8 cellular contexts compared by ENCODE assay signal in genomic region chr17:7308625-7309433, GRCh38. TPM values are rescaled to one million over a fixed set of nuclear protein-coding genes. Genes with fewer than 3 reads are reported as not detected.
A peak's percentile ranks its signal among the peaks of the same experiment; 100 is the strongest.
DNase-seq lines count a peak whose midpoint lies in the region; ATAC-seq, FAIRE-seq and TF ChIP-seq lines count a peak whose summit lies in the region.

No MANE protein-coding gene starts in this region.

- peak; percentile 10 for ATAC-seq in WTC11
- ATAC-seq in GM18520 (IDR thresholded peaks at IDR 0.05; ENCODE audit: unreplicated experiment): no peak

- H3K27me3 ChIP-seq in A673 (replicated peaks; ENCODE audit: insufficient read depth, low read depth, low read length, poor library complexity) (no peaks in the 10 kb centered on the region), bronchial epithelial cell (ENCODE audit: control insufficient read depth, insufficient read depth, low read length) (no peaks in the 10 kb centered on the region)

- FAIRE-seq in bronchial epithelial cell (lab: Jason Lieb, UNC): peak; percentile 87

- peak overlapping the region; percentile 99 for H3K27ac ChIP-seq in A673 (ENCODE audit: low read depth, low read length, poor library complexity, severe bottlenecking)

- H3K36me3 ChIP-seq in A673 (ENCODE audit: insufficient read depth, low read length, poor library complexity, severe bottlenecking) (peaks cover 45% of the 10 kb centered on the region), bronchial epithelial cell (ENCODE audit: control insufficient read depth, insufficient read depth, low read length) (peaks cover 20% of the 10 kb centered on the region)

- H3K27ac Mint-ChIP-seq in WTC11: peak overlapping the region; percentile 96

- DNase-seq in A673 (ENCODE audit: low spot score) (peak; percentile 93), GM19238 (ENCODE audit: insufficient read length, low spot score) (peak; percentile 76), NCI-H2171 (lab: John Stamatoyannopoulos, UW) (peak; percentile 29), WTC11 (ENCODE audit: low spot score) (peak; percentile 71), bronchial epithelial cell (ENCODE audit: low read depth) (peak; percentile 78), inferior parietal cortex (ENCODE audit: extremely low spot score) (peak; percentile 36)
- DNase-seq in stimulated activated CD4-positive, alpha-beta T cell treated with anti-CD3 and anti-CD28 coated beads, Interleukin-12 subunit alpha, Interleukin-12 subunit beta, amount 100 ng/mL, for 24 hours (ENCODE audit: low read depth in 2 of 2): peak; percentile 68 to 77

- peaks cover 9% of the 10 kb centered on the region for H3K27me3 Mint-ChIP-seq in WTC11 (ENCODE audit: low read depth)

- H3K4me3 ChIP-seq in A673 (ENCODE audit: low read depth, low read length, poor library complexity, severe bottlenecking) (peak overlapping the region; percentile 94), bronchial epithelial cell (ENCODE audit: low read depth, low read length) (peak overlapping the region; percentile 82)

- peaks cover 45% of the 10 kb centered on the region for H3K36me3 Mint-ChIP-seq in WTC11

- H3K9me3 Mint-ChIP-seq in WTC11: peaks cover 4% of the 10 kb centered on the region

- peaks cover 23% of the 10 kb centered on the region for H3K4me1 ChIP-seq in A673 (ENCODE audit: insufficient read depth, low read length, poor library complexity, severe bottlenecking)

- H3K4me3 Mint-ChIP-seq in WTC11: peak overlapping the region; percentile 89

- POLR2A ChIA-PET in A673 (lab: Charles Lee; ENCODE audit: low non-redundant PET) (no interaction called here), WTC11 (lab: Charles Lee) (interaction anchor here (0.8 to 1.1 kb wide), 3 partner anchors 21 to 274 kb away, joined by 3 to 7 read pairs (median 3); partner anchors contain the start of gene NEURL4)

- TF ChIP-seq CTCF in A673 (conservative IDR thresholded peaks at IDR 0.05; ENCODE audit: low read depth, low read length): no peak
- TF ChIP-seq CTCF in WTC11 (IDR thresholded peaks at IDR 0.05): no peak
- no peak for TF ChIP-seq CTCF in bronchial epithelial cell (IDR thresholded peaks at IDR 0.05; ENCODE audit: insufficient read depth, low read length, severe bottlenecking)

- H3K4me1 Mint-ChIP-seq in WTC11: peaks cover 31% of the 10 kb centered on the region

- H3K9me3 ChIP-seq in A673 (ENCODE audit: low read depth, low read length, poor library complexity, severe bottlenecking): no peaks in the 10 kb centered on the region

- intact Hi-C loops in A673 (cut with micrococcal nuclease; ENCODE audit: unreplicated experiment): loop anchor here (5.0 kb wide), 1 partner anchor 57 kb away; the partner anchor contains the start of genes CTDNEP1 and ELP5

- BruUV-seq in A673 (replicated peaks; lab: Mats Ljungman, UMichigan): TSS peak; percentile 73

- CTCF ChIA-PET in A673 (lab: Charles Lee) (interaction anchor here (0.6 kb wide), 1 partner anchor 66 kb away, joined by 5 read pairs; the partner anchor contains the start of gene GABARAP), WTC11 (lab: Charles Lee) (interaction anchor here (0.9 to 1.4 kb wide), 3 partner anchors 21 to 58 kb away, joined by 3 to 4 read pairs (median 4); partner anchors contain the start of genes CTDNEP1 and NEURL4)

TF ChIP-seq in WTC11, 78 proteins besides CTCF, POLR2A, EP300 and RAD21 (continues in another document):
- TF ChIP-seq ZNF232 (CRISPR knock-in tag; IDR thresholded peaks at IDR 0.05): no peak
- no peak for TF ChIP-seq ZNF423 (CRISPR knock-in tag; IDR thresholded peaks at IDR 0.05)
- no peak for TF ChIP-seq MXD4 (CRISPR knock-in tag; IDR thresholded peaks at IDR 0.05; ENCODE audit: borderline replicate concordance)
- TF ChIP-seq CBFB (CRISPR knock-in tag; IDR thresholded peaks at IDR 0.05; ENCODE audit: low read depth): no peak
- TF ChIP-seq, protein P1, sequence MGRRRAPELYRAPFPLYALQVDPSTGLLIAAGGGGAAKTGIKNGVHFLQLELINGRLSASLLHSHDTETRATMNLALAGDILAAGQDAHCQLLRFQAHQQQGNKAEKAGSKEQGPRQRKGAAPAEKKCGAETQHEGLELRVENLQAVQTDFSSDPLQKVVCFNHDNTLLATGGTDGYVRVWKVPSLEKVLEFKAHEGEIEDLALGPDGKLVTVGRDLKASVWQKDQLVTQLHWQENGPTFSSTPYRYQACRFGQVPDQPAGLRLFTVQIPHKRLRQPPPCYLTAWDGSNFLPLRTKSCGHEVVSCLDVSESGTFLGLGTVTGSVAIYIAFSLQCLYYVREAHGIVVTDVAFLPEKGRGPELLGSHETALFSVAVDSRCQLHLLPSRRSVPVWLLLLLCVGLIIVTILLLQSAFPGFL (CRISPR knock-in tag; IDR thresholded peaks at IDR 0.05; ENCODE audit: borderline replicate concordance): no peak
- TF ChIP-seq FOXK1 (CRISPR knock-in tag; IDR thresholded peaks at IDR 0.05): no peak
- TF ChIP-seq ESRRA (CRISPR knock-in tag; IDR thresholded peaks at IDR 0.05; ENCODE audit: borderline replicate concordance): no peak
- TF ChIP-seq MLX (CRISPR knock-in tag; IDR thresholded peaks at IDR 0.05): no peak
- TF ChIP-seq, protein P2, sequence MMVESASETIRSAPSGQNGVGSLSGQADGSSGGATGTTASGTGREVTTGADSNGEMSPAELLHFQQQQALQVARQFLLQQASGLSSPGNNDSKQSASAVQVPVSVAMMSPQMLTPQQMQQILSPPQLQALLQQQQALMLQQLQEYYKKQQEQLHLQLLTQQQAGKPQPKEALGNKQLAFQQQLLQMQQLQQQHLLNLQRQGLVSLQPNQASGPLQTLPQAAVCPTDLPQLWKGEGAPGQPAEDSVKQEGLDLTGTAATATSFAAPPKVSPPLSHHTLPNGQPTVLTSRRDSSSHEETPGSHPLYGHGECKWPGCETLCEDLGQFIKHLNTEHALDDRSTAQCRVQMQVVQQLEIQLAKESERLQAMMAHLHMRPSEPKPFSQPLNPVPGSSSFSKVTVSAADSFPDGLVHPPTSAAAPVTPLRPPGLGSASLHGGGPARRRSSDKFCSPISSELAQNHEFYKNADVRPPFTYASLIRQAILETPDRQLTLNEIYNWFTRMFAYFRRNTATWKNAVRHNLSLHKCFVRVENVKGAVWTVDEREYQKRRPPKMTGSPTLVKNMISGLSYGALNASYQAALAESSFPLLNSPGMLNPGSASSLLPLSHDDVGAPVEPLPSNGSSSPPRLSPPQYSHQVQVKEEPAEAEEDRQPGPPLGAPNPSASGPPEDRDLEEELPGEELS (CRISPR knock-in tag; IDR thresholded peaks at IDR 0.05): no peak
- TF ChIP-seq, protein P3, sequence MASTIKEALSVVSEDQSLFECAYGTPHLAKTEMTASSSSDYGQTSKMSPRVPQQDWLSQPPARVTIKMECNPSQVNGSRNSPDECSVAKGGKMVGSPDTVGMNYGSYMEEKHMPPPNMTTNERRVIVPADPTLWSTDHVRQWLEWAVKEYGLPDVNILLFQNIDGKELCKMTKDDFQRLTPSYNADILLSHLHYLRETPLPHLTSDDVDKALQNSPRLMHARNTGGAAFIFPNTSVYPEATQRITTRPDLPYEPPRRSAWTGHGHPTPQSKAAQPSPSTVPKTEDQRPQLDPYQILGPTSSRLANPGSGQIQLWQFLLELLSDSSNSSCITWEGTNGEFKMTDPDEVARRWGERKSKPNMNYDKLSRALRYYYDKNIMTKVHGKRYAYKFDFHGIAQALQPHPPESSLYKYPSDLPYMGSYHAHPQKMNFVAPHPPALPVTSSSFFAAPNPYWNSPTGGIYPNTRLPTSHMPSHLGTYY (CRISPR knock-in tag; IDR thresholded peaks at IDR 0.05): 0 out of 2 replicates have a peak, but pooled peaks have one; percentile 35
- TF ChIP-seq STAT6 (CRISPR knock-in tag; conservative IDR thresholded peaks at IDR 0.05; ENCODE audit: low read depth): no peak
- 0 out of 2 replicates have a peak, but pooled peaks have one; percentile 4 for TF ChIP-seq FOXP1 (CRISPR knock-in tag; IDR thresholded peaks at IDR 0.05; ENCODE audit: borderline replicate concordance)
- TF ChIP-seq MYBL2 (CRISPR knock-in tag; IDR thresholded peaks at IDR 0.05): no peak
- no peak for TF ChIP-seq IRF2 (CRISPR knock-in tag; IDR thresholded peaks at IDR 0.05; ENCODE audit: borderline replicate concordance, low read depth)

RNA-seq across cellular contexts. Expression of gene EIF5A, which starts 1.4 kb away (rescaled TPM):
- total RNA-seq in A673 (2021): 1,112 and 1,128 TPM in 2 replicates
- total RNA-seq in WTC11 (2021): 929 to 1,021 TPM (median 936 TPM) in 3 replicates
- 653 and 709 TPM in 2 replicates for total RNA-seq in bronchial epithelial cell

RNA-seq across cellular contexts. Expression of gene GPS2, which starts 6.3 kb away (rescaled TPM):
- total RNA-seq in A673 (2021): 116 and 133 TPM in 2 replicates
- total RNA-seq in WTC11 (2021): 42.2 to 55.9 TPM (median 44.7 TPM) in 3 replicates
- total RNA-seq in bronchial epithelial cell: 22.4 and 35.7 TPM in 2 replicates

RNA-seq across cellular contexts. Expression of gene YBX2, which starts 14.4 kb away (rescaled TPM):
- total RNA-seq in A673 (2021): 0.77 and 1.6 TPM in 2 replicates
- total RNA-seq in WTC11 (2021): 26.8 to 36.5 TPM (median 35.2 TPM) in 3 replicates
- 0.26 and 1.0 TPM in 2 replicates for total RNA-seq in bronchial epithelial cell

RNA-seq across cellular contexts. Expression of gene NEURL4, which starts 20.3 kb away (rescaled TPM):
- total RNA-seq in A673 (2021) (81.7 and 99.5 TPM in 2 replicates), WTC11 (2021) (44.3 to 64.4 TPM (median 50.2 TPM) in 3 replicates), bronchial epithelial cell (14.7 and 17.7 TPM in 2 replicates)

RNA-seq across cellular contexts. Expression of gene SLC2A4, which starts 27.3 kb away (rescaled TPM):
- total RNA-seq in A673 (2021) (0.67 and 1.6 TPM in 2 replicates), WTC11 (2021) (5.6 to 6.4 TPM (median 6.2 TPM) in 3 replicates), bronchial epithelial cell (under 0.01 and 0.13 TPM in 2 replicates)

Comparison
In these comparisons a context has a peak if more than half of its experiments do, and no peak if none do; other contexts are left out.
1. DNase-seq: peak in every context shown above with its lines; median percentile 93 in A673; 78 in bronchial epithelial cell; 76 in GM19238; 72 in stimulated activated CD4-positive, alpha-beta T cell treated with anti-CD3 and anti-CD28 coated beads, Interleukin-12 subunit alpha, Interleukin-12 subunit beta, amount 100 ng/mL, for 24 hours; 71 in WTC11; 36 in inferior parietal cortex; 29 in NCI-H2171.
2. RNA of gene YBX2, which starts 14.4 kb away (total RNA-seq): 26.8 to 36.5 TPM in WTC11; 0.77 to 1.6 TPM in A673 and 0.26 to 1.0 TPM in bronchial epithelial cell; every median in the first group is over 10 times any median in the second.